Comparison of ENCODE assay signal across 17 cellular contexts in the genomic region with DNA sequence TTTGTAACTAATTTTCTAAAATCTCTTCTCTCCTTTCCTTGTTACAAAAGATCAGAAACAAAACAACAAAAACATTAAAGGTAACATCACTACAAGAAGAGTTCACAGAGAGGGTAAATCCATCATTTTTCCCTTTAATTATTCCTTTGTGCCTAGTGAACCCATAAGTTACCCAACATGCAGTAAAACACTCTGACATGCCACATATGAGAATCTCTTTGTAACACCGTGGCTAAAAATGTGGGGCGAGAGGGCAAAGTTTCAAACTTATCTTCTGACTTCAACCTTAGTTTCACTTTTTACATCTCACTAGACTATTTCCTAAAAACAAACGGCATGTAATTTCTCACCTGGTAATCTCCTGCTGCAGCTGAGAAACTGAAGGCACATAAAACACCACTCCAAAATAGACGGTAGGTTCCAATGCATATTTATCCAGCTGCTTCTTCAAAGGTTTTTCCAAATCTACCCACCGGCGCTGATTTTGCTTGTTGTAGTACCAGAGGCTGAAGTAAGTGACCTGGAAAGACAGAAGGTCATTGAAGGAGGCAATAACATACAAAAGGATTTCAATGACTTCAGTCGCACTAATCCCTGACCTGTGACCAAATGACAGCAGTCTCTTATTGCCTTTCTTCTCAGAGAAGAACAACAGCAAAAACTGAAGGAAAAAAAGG. TPM values are rescaled to one million over a fixed set of nuclear protein-coding genes. Genes with fewer than 3 reads are reported as not detected.
A peak's percentile ranks its signal among the peaks of the same experiment; 100 is the strongest.
DNase-seq lines count a peak whose midpoint lies in the region; ATAC-seq and TF ChIP-seq lines count a peak whose summit lies in the region.
"Had no signal": no experiment of that assay in that cellular context is flagged by ENCODE, and none has a peak within 500 bp of the region (broad histone marks: within the 10 kb centered on the region; RNA-seq: fewer than 3 reads in every experiment).

No MANE protein-coding gene starts in this region.

- peaks cover 3% of the 10 kb centered on the region for H3K4me1 Mint-ChIP-seq in activated naive CD8-positive, alpha-beta T cell treated with anti-CD3 and anti-CD28 coated beads, Interleukin-2, amount 10 ng/mL, durations not matched to agents 7 days and 5 days
- H3K4me1 Mint-ChIP-seq in activated naive CD8-positive, alpha-beta T cell treated with anti-CD3 and anti-CD28 coated beads for 36 hours = no peaks in the 10 kb centered on the region
- H3K4me1 Mint-ChIP-seq in T-helper 17 cell = peaks cover 6% of the 10 kb centered on the region
- H3K4me1 Mint-ChIP-seq in activated T-cell treated with anti-CD3 and anti-CD28 coated beads, Interleukin-2, amount 50 U/mL, for 24 hours (ENCODE audit: low read depth) = no peaks in the 10 kb centered on the region

- peak overlapping the region; percentile 57 to 70 for H3K27ac ChIP-seq in liver (ENCODE audit: low read depth in 1 of 2, low read length in 2 of 2)
- H3K27ac ChIP-seq in thyroid gland = peak overlapping the region; percentile 31 to 68 (median 50)

- TF ChIP-seq RAD21 in liver (IDR thresholded peaks at IDR 0.05) = no peak

- peak overlapping the region; percentile 39 to 66 for H3K9ac ChIP-seq in liver (ENCODE audit: low read depth in 1 of 2, low read length in 2 of 2)

- POLR2A ChIA-PET in activated naive CD8-positive, alpha-beta T cell treated with anti-CD3 and anti-CD28 coated beads, Interleukin-2, amount 10 ng/mL, durations not matched to agents 7 days and 5 days (lab: Charles Lee) = no interaction called here

- H3K36me3 ChIP-seq in liver (ENCODE audit: control insufficient read depth in 4 of 4, insufficient read depth in 3 of 4, low read depth in 1 of 4, low read length in 3 of 4) = peaks cover 0 to 3% (median 2%) of the 10 kb centered on the region in 4 donors
- no peaks in the 10 kb centered on the region for H3K36me3 ChIP-seq in thyroid gland

- no peaks in the 10 kb centered on the region for H3K36me3 Mint-ChIP-seq in activated naive CD8-positive, alpha-beta T cell treated with anti-CD3 and anti-CD28 coated beads, Interleukin-2, amount 10 ng/mL, durations not matched to agents 7 days and 5 days
- no peaks in the 10 kb centered on the region for H3K36me3 Mint-ChIP-seq in activated naive CD8-positive, alpha-beta T cell treated with anti-CD3 and anti-CD28 coated beads for 36 hours
- H3K36me3 Mint-ChIP-seq in T-helper 17 cell (ENCODE audit: low read depth) = peaks cover 5% of the 10 kb centered on the region
- H3K36me3 Mint-ChIP-seq in activated T-cell treated with anti-CD3 and anti-CD28 coated beads, Interleukin-2, amount 50 U/mL, for 24 hours (ENCODE audit: low read depth) = no peaks in the 10 kb centered on the region
- H3K36me3 Mint-ChIP-seq: T-cell had no signal

- TF ChIP-seq POLR2A in thyroid gland (IDR thresholded peaks at IDR 0.05) = no peak

- TF ChIP-seq CTCF in liver (IDR thresholded peaks at IDR 0.05; ENCODE audit: low read depth, low read length, missing input control) (no peak), thyroid gland (IDR thresholded peaks at IDR 0.05) (no peak)

- H3K4me1 ChIP-seq in liver (ENCODE audit: control insufficient read depth in 4 of 4, insufficient read depth in 4 of 4, low read length in 3 of 4) = peaks cover 0 to 11% (median 4%) of the 10 kb centered on the region in 4 donors
- peaks cover 10 to 18% of the 10 kb centered on the region in 2 donors for H3K4me1 ChIP-seq in thyroid gland

- peak overlapping the region; percentile 11 for H3K4me3 Mint-ChIP-seq in activated naive CD8-positive, alpha-beta T cell treated with anti-CD3 and anti-CD28 coated beads, Interleukin-2, amount 10 ng/mL, durations not matched to agents 7 days and 5 days
- no peak overlapping the region for H3K4me3 Mint-ChIP-seq in activated naive CD8-positive, alpha-beta T cell treated with anti-CD3 and anti-CD28 coated beads for 36 hours
- peak overlapping the region; percentile 25 for H3K4me3 Mint-ChIP-seq in T-helper 17 cell
- no peak overlapping the region for H3K4me3 Mint-ChIP-seq in activated T-cell treated with anti-CD3 and anti-CD28 coated beads, Interleukin-2, amount 50 U/mL, for 24 hours
- H3K4me3 Mint-ChIP-seq: CD4-positive, alpha-beta T cell; T-cell had no signal

- peak overlapping the region; percentile 52 to 75 (median 73) for H3K4me3 ChIP-seq in liver (ENCODE audit: low read depth in 1 of 3, low read length in 3 of 3)
- H3K4me3 ChIP-seq in thyroid gland (replicated peaks in 1 of 3) = no peak overlapping the region

- H3K27ac Mint-ChIP-seq in activated naive CD8-positive, alpha-beta T cell treated with anti-CD3 and anti-CD28 coated beads, Interleukin-2, amount 10 ng/mL, durations not matched to agents 7 days and 5 days = no peak overlapping the region
- H3K27ac Mint-ChIP-seq in activated naive CD8-positive, alpha-beta T cell treated with anti-CD3 and anti-CD28 coated beads for 36 hours = no peak overlapping the region
- H3K27ac Mint-ChIP-seq in T-helper 17 cell = no peak overlapping the region
- no peak overlapping the region for H3K27ac Mint-ChIP-seq in activated T-cell treated with anti-CD3 and anti-CD28 coated beads, Interleukin-2, amount 50 U/mL, for 24 hours
- H3K27ac Mint-ChIP-seq: CD4-positive, alpha-beta T cell; T-cell had no signal

- H3K9me3 ChIP-seq in T-helper 17 cell (ENCODE audit: control insufficient read depth, low read length, poor library complexity, severe bottlenecking) (no peaks in the 10 kb centered on the region), liver (ENCODE audit: control insufficient read depth in 4 of 4, low read length in 3 of 4) (no peaks in the 10 kb centered on the region), thyroid gland (no peaks in the 10 kb centered on the region)

- ATAC-seq in activated naive CD8-positive, alpha-beta T cell treated with anti-CD3 and anti-CD28 coated beads, Interleukin-2, amount 10 ng/mL, durations not matched to agents 7 days and 5 days (ENCODE audit: low read depth) = no peak
- no peak for ATAC-seq in T-helper 17 cell
- ATAC-seq in HG03457 (IDR thresholded peaks at IDR 0.05; ENCODE audit: unreplicated experiment) = no peak
- ATAC-seq: T-cell had no signal

- intact Hi-C loops in thyroid gland (cut with DNase I) (no loop called here), posterior vena cava (cut with DNase I) (no loop called here)

- no peaks in the 10 kb centered on the region for H3K9me3 Mint-ChIP-seq in activated naive CD8-positive, alpha-beta T cell treated with anti-CD3 and anti-CD28 coated beads, Interleukin-2, amount 10 ng/mL, durations not matched to agents 7 days and 5 days
- H3K9me3 Mint-ChIP-seq in activated naive CD8-positive, alpha-beta T cell treated with anti-CD3 and anti-CD28 coated beads for 36 hours = no peaks in the 10 kb centered on the region
- H3K9me3 Mint-ChIP-seq in activated T-cell treated with anti-CD3 and anti-CD28 coated beads, Interleukin-2, amount 50 U/mL, for 24 hours = no peaks in the 10 kb centered on the region
- H3K9me3 Mint-ChIP-seq: CD4-positive, alpha-beta T cell; T-cell had no signal

- 27% methylated on average over 7 of the region's 7 CpGs for WGBS in liver
- WGBS in thyroid gland, 2 donors = 29 to 43% methylated on average over 7 of the region's 7 CpGs

- DNase-seq in activated naive CD8-positive, alpha-beta T cell treated with anti-CD3 and anti-CD28 coated beads, Interleukin-2, amount 10 ng/mL, durations not matched to agents 7 days and 5 days = no peak
- no peak for DNase-seq in activated naive CD8-positive, alpha-beta T cell treated with anti-CD3 and anti-CD28 coated beads for 36 hours
- DNase-seq in T-helper 17 cell = no peak
- DNase-seq in thyroid gland = no peak
- no peak for DNase-seq in activated T-cell treated with anti-CD3 and anti-CD28 coated beads, Interleukin-2, amount 50 U/mL, for 24 hours
- no peak for DNase-seq in posterior vena cava (ENCODE audit: low spot score)
- DNase-seq: activated CD8-positive, alpha-beta memory T cell treated with anti-CD3 and anti-CD28 coated beads, Interleukin-2, amount 50 U/mL, for 4 hours; activated naive CD4-positive, alpha-beta T cell treated with anti-CD3 and anti-CD28 coated beads, Interleukin-2, amount 50 U/mL, for 16 hours; CD4-positive, alpha-beta T cell; Karpas-422; NCI-H1694 treated with DMSO at 0.1 percent for 48 hours; NCI-H748 treated with DMSO at 0.1 percent for 48 hours; posterior cingulate gyrus; RPMI8226; T-cell had no signal

- peaks cover 19% of the 10 kb centered on the region for H3K27me3 Mint-ChIP-seq in activated naive CD8-positive, alpha-beta T cell treated with anti-CD3 and anti-CD28 coated beads, Interleukin-2, amount 10 ng/mL, durations not matched to agents 7 days and 5 days
- peaks cover 12% of the 10 kb centered on the region for H3K27me3 Mint-ChIP-seq in activated naive CD8-positive, alpha-beta T cell treated with anti-CD3 and anti-CD28 coated beads for 36 hours
- peaks cover 46% of the 10 kb centered on the region for H3K27me3 Mint-ChIP-seq in T-helper 17 cell
- H3K27me3 Mint-ChIP-seq in activated T-cell treated with anti-CD3 and anti-CD28 coated beads, Interleukin-2, amount 50 U/mL, for 24 hours = peaks cover 34% of the 10 kb centered on the region

- H3K27me3 ChIP-seq in liver (ENCODE audit: control insufficient read depth in 4 of 4, insufficient read depth in 4 of 4, low read length in 3 of 4) = no peaks in the 10 kb centered on the region
- H3K27me3 ChIP-seq in thyroid gland = no peaks in the 10 kb centered on the region

TF ChIP-seq in liver, 16 proteins besides CTCF, POLR2A, EP300 and RAD21 (continues in another document):
- peak in 1 of 2 donors; percentile 33 for TF ChIP-seq JUND (IDR thresholded peaks at IDR 0.05)
- peak; percentile 22 for TF ChIP-seq YY1 (IDR thresholded peaks at IDR 0.05)
- no peak for TF ChIP-seq FOXA1 (IDR thresholded peaks at IDR 0.05)
- TF ChIP-seq HNF4A (conservative IDR thresholded peaks at IDR 0.05) = peak; percentile 75 to 79

RNA-seq across cellular contexts. Expression of a gene that starts 37.9 kb away (rescaled TPM):
- not detected for total RNA-seq in activated naive CD8-positive, alpha-beta T cell treated with anti-CD3 and anti-CD28 coated beads, Interleukin-2, amount 10 ng/mL, durations not matched to agents 7 days and 5 days
- under 1 TPM; 0.16 to 0.25 TPM for total RNA-seq in activated naive CD8-positive, alpha-beta T cell treated with anti-CD3 and anti-CD28 coated beads for 36 hours
- total RNA-seq in T-helper 17 cell (not detected), liver (1 to 10 TPM; 2.1 to 7.2 TPM), thyroid gland (10 to 100 TPM; 32.2 to 40.0 (median 36.1) TPM), posterior vena cava (10 to 100 TPM; 32.9 to 44.0 TPM)
- 1 to 10 TPM; 2.5 to 3.7 TPM for polyA plus RNA-seq in liver
- total RNA-seq: CD4-positive, alpha-beta T cell had no signal

RNA-seq across cellular contexts. Expression of a gene that starts 46.0 kb away (rescaled TPM):
- 10 to 100 TPM; 43.3 to 46.8 TPM for total RNA-seq in activated naive CD8-positive, alpha-beta T cell treated with anti-CD3 and anti-CD28 coated beads, Interleukin-2, amount 10 ng/mL, durations not matched to agents 7 days and 5 days
- total RNA-seq in activated naive CD8-positive, alpha-beta T cell treated with anti-CD3 and anti-CD28 coated beads for 36 hours = 10 to 100 TPM; 47.5 to 52.6 TPM
- 10 to 100 TPM; 34.5 to 41.7 TPM for total RNA-seq in T-helper 17 cell
- 10 to 100 TPM; 28.5 to 54.5 TPM for total RNA-seq in liver
- polyA plus RNA-seq in liver = 10 to 100 TPM; 22.4 to 34.9 TPM
- total RNA-seq in thyroid gland = 100 to 1,000 TPM in 2 of 4 donors, 10 to 100 TPM in 2; 88.5 to 112 (median 104) TPM
- 10 to 100 TPM; 42.6 to 42.7 TPM for total RNA-seq in posterior vena cava

Comparison
In these comparisons a context has a peak if more than half of its experiments do, and no peak if none do; other contexts are left out.
1. H3K4me3 Mint-ChIP-seq: peak in activated naive CD8-positive, alpha-beta T cell treated with anti-CD3 and anti-CD28 coated beads, Interleukin-2, amount 10 ng/mL, durations not matched to agents 7 days and 5 days (single experiment) and T-helper 17 cell (single experiment); none in activated naive CD8-positive, alpha-beta T cell treated with anti-CD3 and anti-CD28 coated beads for 36 hours (single experiment) and activated T-cell treated with anti-CD3 and anti-CD28 coated beads, Interleukin-2, amount 50 U/mL, for 24 hours (single experiment).
2. H3K4me3 ChIP-seq: peak in liver (3 of 3); none in thyroid gland (0 of 3).
3. RNA of a gene that starts 37.9 kb away (total RNA-seq): 32.9 to 44.0 TPM in posterior vena cava and 32.2 to 40.0 TPM in thyroid gland; 2.1 to 7.2 TPM in liver, 0.16 to 0.25 TPM in activated naive CD8-positive, alpha-beta T cell treated with anti-CD3 and anti-CD28 coated beads for 36 hours, not detected in activated naive CD8-positive, alpha-beta T cell treated with anti-CD3 and anti-CD28 coated beads, Interleukin-2, amount 10 ng/mL, durations not matched to agents 7 days and 5 days and not detected in T-helper 17 cell; every median in the first group is over 4 times any median in the second.